11 cellular contexts compared by ENCODE assay signal in genomic region chr6:30074331-30075093, GRCh38. TPM values are rescaled to one million over a fixed set of nuclear protein-coding genes. Genes with fewer than 3 reads are reported as not detected.
DNase-seq lines count a peak whose midpoint lies in the region; ATAC-seq, FAIRE-seq and TF ChIP-seq lines count a peak whose summit lies in the region.
"Had no signal": no experiment of that assay in that cellular context is flagged by ENCODE, and none has a peak within 500 bp of the region (broad histone marks: within the 10 kb centered on the region; RNA-seq: fewer than 3 reads in every experiment).

No MANE protein-coding gene starts in this region.

- ATAC-seq in A549, result no peak
- no peak for ATAC-seq in GM18520 (IDR thresholded peaks at IDR 0.05; ENCODE audit: unreplicated experiment)
- ATAC-seq in HG02840 (IDR thresholded peaks at IDR 0.05; ENCODE audit: low FRiP score, unreplicated experiment), result no peak

- DNase-seq in A549 (ENCODE audit: low read depth in 1 of 2, low spot score in 1 of 2) (no peak), H4 (ENCODE audit: low spot score) (peak; percentile 27), colonic mucosa (peak; percentile 42), mesothelial cell of epicardium (ENCODE audit: low spot score in 2 of 2, unreplicated experiment in 2 of 2) (no peak), RPMI8226 (no peak), thyroid gland (no peak)
- DNase-seq: occipital lobe, transverse colon had no signal

- H3K4me2 ChIP-seq in A549, result peak overlapping the region; percentile 63

- peaks cover 15% of the 10 kb centered on the region for H3K36me3 Mint-ChIP-seq in mesothelial cell of epicardium

- peaks cover 30% of the 10 kb centered on the region for H3K27me3 ChIP-seq in colonic mucosa
- peaks cover 33% of the 10 kb centered on the region for H3K27me3 ChIP-seq in thyroid gland

- TF ChIP-seq EP300 in A549 (IDR thresholded peaks at IDR 0.05), result no peak

- H3K36me3 ChIP-seq in colonic mucosa, result no peaks in the 10 kb centered on the region
- peaks cover 2 to 5% of the 10 kb centered on the region in 2 donors for H3K36me3 ChIP-seq in thyroid gland

- H3K27me3 Mint-ChIP-seq in mesothelial cell of epicardium (ENCODE audit: low read depth), result peaks cover 97% of the 10 kb centered on the region

- FAIRE-seq in A549 (lab: Jason Lieb, UNC), result no peak

- peaks cover 8% of the 10 kb centered on the region; the same call in 1 of the 3 replicates for H3K4me1 ChIP-seq in A549
- peaks cover 6% of the 10 kb centered on the region for H3K4me1 ChIP-seq in colonic mucosa
- peaks cover 13 to 25% of the 10 kb centered on the region in 2 donors for H3K4me1 ChIP-seq in thyroid gland

- H3K9me3 Mint-ChIP-seq in mesothelial cell of epicardium, result no peaks in the 10 kb centered on the region

- CTCF ChIA-PET in A549 (lab: Yijun Ruan, JAX), result interaction anchor here (0.6 to 1.4 kb wide), 5 partner anchors 13 to 51 kb away, joined by 3 read pairs; partner anchors contain the start of gene POLR1H

- WGBS in A549 (ENCODE audit: missing lambda C conversion rate), result 90% methylated on average over 37 of the region's 37 CpGs
- WGBS in thyroid gland, 2 donors, result 8 to 9% methylated on average over 37 of the region's 37 CpGs

- H3K4me3 ChIP-seq in A549, result no peak overlapping the region; the same call in 2 of the 3 replicates
- H3K4me3 ChIP-seq in colonic mucosa, result peak overlapping the region; percentile 36
- peak overlapping the region in 1 of 3 donors; percentile 31 for H3K4me3 ChIP-seq in thyroid gland (replicated peaks in 1 of 3)

- no peaks in the 10 kb centered on the region for H3K9me3 ChIP-seq in A549
- H3K9me3 ChIP-seq in colonic mucosa, result no peaks in the 10 kb centered on the region
- H3K9me3 ChIP-seq in thyroid gland, result no peaks in the 10 kb centered on the region
- H3K9me3 ChIP-seq: transverse colon had no signal

- H3K4me3 Mint-ChIP-seq in mesothelial cell of epicardium, result peak overlapping the region; percentile 58

- intact Hi-C loops in colonic mucosa (cut with DNase I), result no loop called here
- intact Hi-C loops in thyroid gland (cut with DNase I), result no loop called here

- TF ChIP-seq CTCF in A549 (IDR thresholded peaks at IDR 0.05) (no peak), colonic mucosa (IDR thresholded peaks at IDR 0.05) (no peak), mesothelial cell of epicardium (IDR thresholded peaks at IDR 0.05; ENCODE audit: unreplicated experiment) (no peak), thyroid gland (IDR thresholded peaks at IDR 0.05) (no peak)

- POLR2A ChIA-PET in A549 (lab: Yijun Ruan, JAX), result no interaction called here

- no peak for TF ChIP-seq POLR2A in A549 (IDR thresholded peaks at IDR 0.05; ENCODE audit: low read length)
- TF ChIP-seq POLR2A in thyroid gland (IDR thresholded peaks at IDR 0.05), result no peak

- no peak overlapping the region for H3K27ac ChIP-seq in A549
- no peak overlapping the region for H3K27ac ChIP-seq in colonic mucosa
- H3K27ac ChIP-seq in thyroid gland, result no peak overlapping the region
- H3K27ac ChIP-seq: transverse colon had no signal

- no peak overlapping the region for H3K27ac Mint-ChIP-seq in mesothelial cell of epicardium

- H3K4me1 Mint-ChIP-seq in mesothelial cell of epicardium, result peaks cover 22% of the 10 kb centered on the region

- no peak for TF ChIP-seq RAD21 in A549 (conservative IDR thresholded peaks at IDR 0.05 in 1 of 2, IDR thresholded peaks at IDR 0.05 in 1 of 2)

- peak overlapping the region; percentile 6 to 29 for H3K9ac ChIP-seq in colonic mucosa (ENCODE audit: low read depth in 2 of 2, low read length in 2 of 2)

TF ChIP-seq in A549, 52 proteins besides CTCF, POLR2A, EP300 and RAD21:
- TF ChIP-seq ELK1 (IDR thresholded peaks at IDR 0.05; ENCODE audit: low read depth, low read length), result no peak
- no peak for TF ChIP-seq HDAC2 (IDR thresholded peaks at IDR 0.05)
- no peak for TF ChIP-seq TP53 (CRISPR knock-in tag; IDR thresholded peaks at IDR 0.05)
- no peak for TF ChIP-seq E2F6 (IDR thresholded peaks at IDR 0.05; ENCODE audit: borderline replicate concordance, low read depth)
- TF ChIP-seq NPAS2 (CRISPR knock-in tag; IDR thresholded peaks at IDR 0.05; ENCODE audit: borderline replicate concordance), result no peak
- TF ChIP-seq ZC3H11A (IDR thresholded peaks at IDR 0.05), result no peak
- TF ChIP-seq ZSCAN20 (CRISPR knock-in tag; IDR thresholded peaks at IDR 0.05), result no peak
- TF ChIP-seq PBX3 (IDR thresholded peaks at IDR 0.05), result no peak
- TF ChIP-seq ZFP36 (IDR thresholded peaks at IDR 0.05; ENCODE audit: borderline replicate concordance, partially characterized antibody), result no peak

RNA-seq across cellular contexts. Expression of gene RNF39, which starts 1.1 kb away (rescaled TPM):
- polyA plus RNA-seq in A549 (2011; rRNA removed) (0.05 TPM in 1 of 2 replicates, not detected in the other), A549 (2017; fragmentation: RNase III; extraction: RNeasy Plus Mini Kit Qiagen cat#74134 plus additional on column Dnase treatment) (0.07 TPM in 1 of 3 replicates, not detected in the others)
- polyA plus RNA-seq in A549 (2012; cell fraction: cytosol; rRNA removed), result not detected in 2 replicates
- polyA plus RNA-seq in A549 (2012; cell fraction: nucleus; rRNA removed), result 0.02 TPM in 1 of 2 replicates, not detected in the other
- polyA minus RNA-seq in A549 (2011; rRNA and poly(A)+ RNA removed), result not detected in 2 replicates
- not detected in 2 replicates for total RNA-seq in H4 (2014; rRNA removed; shearing (Covaris generic))
- total RNA-seq in colonic mucosa (1 to 10 TPM in 1 of 2 donors, under 1 TPM in 1; 0.93 to 1.6 TPM), mesothelial cell of epicardium (not detected in 3 replicates), thyroid gland (not detected)
- total RNA-seq: occipital lobe; T-helper 1 cell treated with Interleukin-12 subunit alpha and Interleukin-12 subunit beta and Interleukin-4 antibody, amounts not matched to agents 30 ng/mL and 1 ng/mL, for 36 hours had no signal

RNA-seq across cellular contexts. Expression of gene PPP1R11, which starts 7.5 kb away (rescaled TPM):
- polyA plus RNA-seq in A549 (2011; rRNA removed) (61.6 and 78.6 TPM in 2 replicates), A549 (2017; fragmentation: RNase III; extraction: RNeasy Plus Mini Kit Qiagen cat#74134 plus additional on column Dnase treatment) (33.8 to 36.3 TPM (median 34.3 TPM) in 3 replicates)
- 26.7 and 30.4 TPM in 2 replicates for polyA plus RNA-seq in A549 (2012; cell fraction: cytosol; rRNA removed)
- 10.0 and 15.8 TPM in 2 replicates for polyA plus RNA-seq in A549 (2012; cell fraction: nucleus; rRNA removed)
- polyA minus RNA-seq in A549 (2011; rRNA and poly(A)+ RNA removed), result 24.9 and 31.1 TPM in 2 replicates
- 57.8 and 68.7 TPM in 2 replicates for total RNA-seq in H4 (2014; rRNA removed; shearing (Covaris generic))
- total RNA-seq in colonic mucosa (10 to 100 TPM; 77.9 to 87.1 TPM), mesothelial cell of epicardium (29.7 to 32.2 TPM (median 30.0 TPM) in 3 replicates), thyroid gland (10 to 100 TPM; 41.3 to 64.1 (median 50.7) TPM)

RNA-seq across cellular contexts. Expression of gene POLR1H, which starts 13.4 kb away (rescaled TPM):
- polyA plus RNA-seq in A549 (2011; rRNA removed) (34.6 and 35.3 TPM in 2 replicates), A549 (2017; fragmentation: RNase III; extraction: RNeasy Plus Mini Kit Qiagen cat#74134 plus additional on column Dnase treatment) (24.8 to 26.1 TPM (median 25.5 TPM) in 3 replicates)
- polyA plus RNA-seq in A549 (2012; cell fraction: cytosol; rRNA removed), result 37.8 and 41.6 TPM in 2 replicates
- polyA plus RNA-seq in A549 (2012; cell fraction: nucleus; rRNA removed), result 27.4 and 32.3 TPM in 2 replicates
- polyA minus RNA-seq in A549 (2011; rRNA and poly(A)+ RNA removed), result 6.7 and 6.9 TPM in 2 replicates
- total RNA-seq in H4 (2014; rRNA removed; shearing (Covaris generic)), result 32.6 and 46.8 TPM in 2 replicates
- total RNA-seq in colonic mucosa (10 to 100 TPM; 33.2 to 38.4 TPM), mesothelial cell of epicardium (31.1 to 32.7 TPM (median 31.4 TPM) in 3 replicates), thyroid gland (10 to 100 TPM in 2 of 4 donors, 1 to 10 TPM in 2; 9.3 to 26.5 (median 12.2) TPM)

RNA-seq across cellular contexts. Expression of gene TRIM31, which starts 38.4 kb away (rescaled TPM):
- polyA plus RNA-seq in A549 (2011; rRNA removed) (2.9 and 4.0 TPM in 2 replicates), A549 (2017; fragmentation: RNase III; extraction: RNeasy Plus Mini Kit Qiagen cat#74134 plus additional on column Dnase treatment) (3.1 to 3.3 TPM (median 3.2 TPM) in 3 replicates)
- 0.74 and 0.76 TPM in 2 replicates for polyA plus RNA-seq in A549 (2012; cell fraction: cytosol; rRNA removed)
- polyA plus RNA-seq in A549 (2012; cell fraction: nucleus; rRNA removed), result 1.1 and 1.6 TPM in 2 replicates
- 0.73 and 2.1 TPM in 2 replicates for polyA minus RNA-seq in A549 (2011; rRNA and poly(A)+ RNA removed)
- total RNA-seq in H4 (2014; rRNA removed; shearing (Covaris generic)), result 0.12 TPM in 1 of 2 replicates, not detected in the other
- total RNA-seq in colonic mucosa (10 to 100 TPM; 44.4 to 51.2 TPM), mesothelial cell of epicardium (0.58 to 0.68 TPM in 2 of 3 replicates, not detected in the other), thyroid gland (not detected)
- total RNA-seq: occipital lobe; T-helper 1 cell treated with Interleukin-12 subunit alpha and Interleukin-12 subunit beta and Interleukin-4 antibody, amounts not matched to agents 30 ng/mL and 1 ng/mL, for 36 hours had no signal

Comparison
In these comparisons a context has a peak if more than half of its experiments do, and no peak if none do; other contexts are left out.
1. DNase-seq: peak in H4 (single experiment) and colonic mucosa (single experiment); none in A549 (0 of 2), mesothelial cell of epicardium (0 of 2), RPMI8226 (single experiment) and thyroid gland (0 of 2).